ENCODE assay signal across 1 cellular context in the genomic region with DNA sequence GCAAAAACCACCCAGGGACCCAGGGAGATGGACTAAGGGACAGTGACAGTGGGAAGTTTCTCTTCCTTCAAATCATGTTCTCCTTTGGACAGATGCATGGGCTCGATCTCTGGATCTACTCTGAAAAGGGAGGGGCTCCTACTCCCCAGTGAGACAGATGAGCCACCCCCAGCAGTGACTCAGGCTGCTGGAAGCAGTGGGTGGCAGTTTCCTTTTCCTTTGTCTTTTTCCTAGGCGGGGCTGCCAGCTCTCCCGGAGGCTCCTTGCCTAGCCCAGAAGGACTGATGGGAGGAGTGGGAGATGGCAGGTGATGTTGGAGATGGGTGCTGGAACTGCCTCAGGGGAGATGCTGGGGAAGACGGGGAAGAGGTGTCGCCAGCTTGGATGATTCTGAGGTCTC.
TF ChIP-seq lines count a peak whose summit lies in the region.

No MANE protein-coding gene starts in this region.

TF ChIP-seq in GM23338, 12 proteins besides CTCF, POLR2A, EP300 and RAD21 (continued from another document):
- TF ChIP-seq ZNF114 (CRISPR knock-in tag; IDR thresholded peaks at IDR 0.05) (no peak), JUNB (IDR thresholded peaks at IDR 0.05; ENCODE audit: unreplicated experiment) (no peak)
TF ChIP-seq in GM23338: peak in this region for 0.
